In the genomic region with DNA sequence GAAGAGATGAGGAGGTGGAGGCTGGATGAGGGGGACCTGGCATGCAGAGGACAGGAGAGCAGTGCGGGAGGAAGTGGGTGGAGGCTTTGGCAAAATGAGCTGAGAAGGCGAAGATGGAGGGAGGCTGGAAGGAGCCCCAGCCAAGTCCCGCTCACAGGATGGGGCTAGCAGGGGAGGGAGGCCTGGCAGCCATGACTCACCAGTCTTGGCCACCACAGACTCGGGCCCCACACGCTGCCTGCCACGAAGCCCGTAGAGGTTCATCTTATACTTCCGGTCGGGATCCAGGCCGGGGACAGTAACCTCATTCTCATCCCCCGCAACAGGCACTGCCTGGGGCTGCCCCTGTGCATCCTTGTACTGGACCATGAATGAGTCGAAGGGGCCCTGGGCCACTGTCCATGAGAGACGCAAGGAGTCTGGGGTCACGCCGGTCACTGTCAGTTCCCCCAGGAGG, we compare ENCODE assay signal across 8 cellular contexts. TPM values are rescaled to one million over a fixed set of nuclear protein-coding genes. Genes with fewer than 3 reads are reported as not detected.
DNase-seq lines count a peak whose midpoint lies in the region; ATAC-seq and TF ChIP-seq lines count a peak whose summit lies in the region.

No MANE protein-coding gene starts in this region.

- no peaks in the 10 kb centered on the region for H4K20me1 ChIP-seq in PC-3 (ENCODE audit: low read length)

- no peak overlapping the region for H3K27ac Mint-ChIP-seq in activated naive CD8-positive, alpha-beta T cell treated with anti-CD3 and anti-CD28 coated beads for 36 hours
- H3K27ac Mint-ChIP-seq in endodermal cell: no peak overlapping the region

- TF ChIP-seq CTCF in BJ (IDR thresholded peaks at IDR 0.05; ENCODE audit: insufficient read depth, low read depth, low read length) (no peak), PC-3 (conservative IDR thresholded peaks at IDR 0.05; ENCODE audit: low read depth, low read length) (no peak), omental fat pad (IDR thresholded peaks at IDR 0.05) (no peak), endodermal cell (conservative IDR thresholded peaks at IDR 0.05) (no peak)

- peaks cover 27% of the 10 kb centered on the region for H3K27me3 Mint-ChIP-seq in activated naive CD8-positive, alpha-beta T cell treated with anti-CD3 and anti-CD28 coated beads for 36 hours
- H3K27me3 Mint-ChIP-seq in endodermal cell (ENCODE audit: insufficient read depth): peaks cover 23% of the 10 kb centered on the region

- H3K4me2 ChIP-seq in PC-3 (ENCODE audit: low read length): peak overlapping the region; percentile 28

- H3K36me3 Mint-ChIP-seq in activated naive CD8-positive, alpha-beta T cell treated with anti-CD3 and anti-CD28 coated beads for 36 hours: no peaks in the 10 kb centered on the region
- H3K36me3 Mint-ChIP-seq in endodermal cell (ENCODE audit: low read depth): no peaks in the 10 kb centered on the region

- 91 to 93% methylated on average over 7 to 15 of the region's 15 CpGs for WGBS in endodermal cell (ENCODE audit: insufficient coverage in 1 of 2, insufficient read length in 1 of 2), 2 experiments

- no peaks in the 10 kb centered on the region for H3K79me2 ChIP-seq in PC-3 (ENCODE audit: low read length)

- intact Hi-C loops in PC-3 (cut with micrococcal nuclease): loop anchor here (10.0 kb wide), 1 partner anchor 106 kb away; the partner anchor contains the start of gene DXO

- peaks cover 2% of the 10 kb centered on the region for H3K4me1 Mint-ChIP-seq in activated naive CD8-positive, alpha-beta T cell treated with anti-CD3 and anti-CD28 coated beads for 36 hours
- no peaks in the 10 kb centered on the region for H3K4me1 Mint-ChIP-seq in endodermal cell

- peaks cover 53% of the 10 kb centered on the region for H3K4me1 ChIP-seq in PC-3 (ENCODE audit: insufficient read depth, low read length)
- no peaks in the 10 kb centered on the region for H3K4me1 ChIP-seq in endodermal cell (ENCODE audit: control insufficient read depth, insufficient read depth, low read length)

- no peaks in the 10 kb centered on the region for H3K9me2 ChIP-seq in PC-3 (replicated peaks; ENCODE audit: low read length)

- peaks cover 8% of the 10 kb centered on the region for H3K27me3 ChIP-seq in BJ (ENCODE audit: control insufficient read depth, insufficient read depth, low read length)
- H3K27me3 ChIP-seq in PC-3 (ENCODE audit: low read length): no peaks in the 10 kb centered on the region
- peaks cover 2% of the 10 kb centered on the region for H3K27me3 ChIP-seq in endodermal cell (ENCODE audit: control insufficient read depth, insufficient read depth, low read length, poor library complexity, severe bottlenecking)

- ATAC-seq in PC-3 (peak; percentile 53), esophagus mucosa (peak; percentile 17), omental fat pad (ENCODE audit: low FRiP score) (peak; percentile 63), GM19351 (IDR thresholded peaks at IDR 0.05; ENCODE audit: unreplicated experiment) (no peak)

- DNase-seq in BJ (ENCODE audit: low read depth) (peak; percentile 51), PC-3 (peak; percentile 74), omental fat pad (ENCODE audit: low spot score) (peak; percentile 50), cerebellar nuclear complex (lab: John Stamatoyannopoulos, UW) (no peak), endodermal cell (no peak)
- DNase-seq in activated naive CD8-positive, alpha-beta T cell treated with anti-CD3 and anti-CD28 coated beads for 36 hours: no peak

- no peak overlapping the region for H3K4me3 ChIP-seq in BJ (ENCODE audit: low read depth, low read length)
- no peak overlapping the region for H3K4me3 ChIP-seq in PC-3 (ENCODE audit: low read length)
- no peak overlapping the region for H3K4me3 ChIP-seq in endodermal cell (ENCODE audit: low read length)

- H3K36me3 ChIP-seq in BJ (ENCODE audit: control insufficient read depth, insufficient read depth, low read length) (no peaks in the 10 kb centered on the region), PC-3 (ENCODE audit: low read depth, low read length) (no peaks in the 10 kb centered on the region), endodermal cell (ENCODE audit: control insufficient read depth, insufficient read depth, low read length) (no peaks in the 10 kb centered on the region)

- H3F3A ChIP-seq in PC-3 (ENCODE audit: low read length, unreplicated experiment): no peaks in the 10 kb centered on the region

- H3K9me3 Mint-ChIP-seq in activated naive CD8-positive, alpha-beta T cell treated with anti-CD3 and anti-CD28 coated beads for 36 hours: no peaks in the 10 kb centered on the region
- no peaks in the 10 kb centered on the region for H3K9me3 Mint-ChIP-seq in endodermal cell

- no TSS peak for BruUV-seq in PC-3 (replicated peaks; lab: Mats Ljungman, UMichigan)

- peak overlapping the region; percentile 42 for H2AFZ ChIP-seq in PC-3 (ENCODE audit: low read length)

- POLR2A ChIA-PET in BJ (lab: Charles Lee): interaction anchor here (0.5 kb wide), 1 partner anchor 109 kb away, joined by 4 read pairs; the partner anchor contains the start of gene PBX2
- POLR2A ChIA-PET in PC-3 (lab: Charles Lee; ENCODE audit: unreplicated experiment): interaction anchor here (0.6 kb wide), 2 partner anchors 12 to 34 kb away, joined by 6 to 16 read pairs; no protein-coding TSS in a partner anchor

- no peaks in the 10 kb centered on the region for H3K9me3 ChIP-seq in PC-3 (ENCODE audit: low read length)
- no peaks in the 10 kb centered on the region for H3K9me3 ChIP-seq in endodermal cell (ENCODE audit: control insufficient read depth, low read length)

- CTCF ChIA-PET in BJ (lab: Yijun Ruan, JAX): interaction anchor here (1.4 kb wide), 1 partner anchor 33 kb away, joined by 3 read pairs; no protein-coding TSS in a partner anchor
- CTCF ChIA-PET in PC-3 (lab: Charles Lee): no interaction called here

- no peak overlapping the region for H3K4me3 Mint-ChIP-seq in activated naive CD8-positive, alpha-beta T cell treated with anti-CD3 and anti-CD28 coated beads for 36 hours
- H3K4me3 Mint-ChIP-seq in endodermal cell: no peak overlapping the region

- H3K9ac ChIP-seq in PC-3 (ENCODE audit: low read length): no peak overlapping the region
- no peak overlapping the region for H3K9ac ChIP-seq in endodermal cell (ENCODE audit: extremely low read depth, low read length, poor library complexity, severe bottlenecking)

- H3K27ac ChIP-seq in PC-3 (ENCODE audit: low read length) (no peak overlapping the region), endodermal cell (ENCODE audit: low read depth, low read length) (no peak overlapping the region)

RNA-seq across cellular contexts. Expression of gene TNXB, which starts 27.9 kb away (rescaled TPM):
- 0.58 and 0.60 TPM in 2 replicates for polyA plus RNA-seq in BJ (2011; rRNA removed)
- 0.90 and 1.0 TPM in 2 replicates for polyA minus RNA-seq in BJ (2011; rRNA and poly(A)+ RNA removed)
- total RNA-seq in PC-3 (2014; rRNA removed) (2.9 and 3.3 TPM in 2 replicates), esophagus mucosa (7.6 TPM), omental fat pad (100 to 1,000 TPM; 129 to 311 (median 137) TPM), endodermal cell (1 to 10 TPM; 4.0 to 9.3 TPM)
- 1 to 10 TPM in 1 of 2 experiments, under 1 TPM in 1; 0.43 to 1.2 TPM for total RNA-seq in activated naive CD8-positive, alpha-beta T cell treated with anti-CD3 and anti-CD28 coated beads for 36 hours
- 2.2 TPM for polyA plus RNA-seq in endodermal cell (2013, experiment 1 of 2)
- 3.7 TPM for polyA plus RNA-seq in endodermal cell (2013, experiment 2 of 2)

RNA-seq across cellular contexts. Expression of gene CYP21A2, which starts 43.0 kb away (rescaled TPM):
- 0.11 and 0.29 TPM in 2 replicates for polyA plus RNA-seq in BJ (2011; rRNA removed)
- polyA minus RNA-seq in BJ (2011; rRNA and poly(A)+ RNA removed): 0.21 TPM in 1 of 2 replicates, not detected in the other
- total RNA-seq in PC-3 (2014; rRNA removed): not detected in 2 replicates
- total RNA-seq in esophagus mucosa: 0.60 TPM
- total RNA-seq in omental fat pad: 1 to 10 TPM in 3 of 4 donors, under 1 TPM in 1; 0.63 to 5.7 (median 2.8) TPM
- total RNA-seq in activated naive CD8-positive, alpha-beta T cell treated with anti-CD3 and anti-CD28 coated beads for 36 hours: under 1 TPM in 1 of 2 experiments, not detected in 1; 0.12 TPM
- under 1 TPM in 1 of 2 donors, not detected in 1; 0.35 TPM for total RNA-seq in endodermal cell
- polyA plus RNA-seq in endodermal cell (2013, experiment 1 of 2): 0.21 TPM
- not detected for polyA plus RNA-seq in endodermal cell (2013, experiment 2 of 2)

RNA-seq across cellular contexts. Expression of gene ATF6B, which starts 46.9 kb away (rescaled TPM):
- 46.5 and 69.2 TPM in 2 replicates for polyA plus RNA-seq in BJ (2011; rRNA removed)
- 39.9 and 51.8 TPM in 2 replicates for polyA minus RNA-seq in BJ (2011; rRNA and poly(A)+ RNA removed)
- total RNA-seq in PC-3 (2014; rRNA removed): 33.4 and 35.7 TPM in 2 replicates
- 76.0 TPM for total RNA-seq in esophagus mucosa
- total RNA-seq in omental fat pad: 10 to 100 TPM; 23.2 to 44.3 (median 24.4) TPM
- total RNA-seq in activated naive CD8-positive, alpha-beta T cell treated with anti-CD3 and anti-CD28 coated beads for 36 hours: 10 to 100 TPM; 50.4 to 53.5 TPM
- 10 to 100 TPM; 54.5 to 60.3 TPM for total RNA-seq in endodermal cell
- polyA plus RNA-seq in endodermal cell (2013, experiment 1 of 2): 67.3 TPM
- 61.1 TPM for polyA plus RNA-seq in endodermal cell (2013, experiment 2 of 2)

RNA-seq across cellular contexts. Expression of gene FKBPL, which starts 48.9 kb away (rescaled TPM):
- polyA plus RNA-seq in BJ (2011; rRNA removed): 5.3 and 5.6 TPM in 2 replicates
- 2.6 and 5.1 TPM in 2 replicates for polyA minus RNA-seq in BJ (2011; rRNA and poly(A)+ RNA removed)
- total RNA-seq in PC-3 (2014; rRNA removed): 12.6 and 16.4 TPM in 2 replicates
- total RNA-seq in esophagus mucosa: 10.1 TPM
- total RNA-seq in omental fat pad: 1 to 10 TPM; 2.1 to 3.9 (median 2.7) TPM
- 1 to 10 TPM; 5.8 to 6.8 TPM for total RNA-seq in activated naive CD8-positive, alpha-beta T cell treated with anti-CD3 and anti-CD28 coated beads for 36 hours
- total RNA-seq in endodermal cell: 1 to 10 TPM; 9.2 to 9.6 TPM
- polyA plus RNA-seq in endodermal cell (2013, experiment 1 of 2): 8.7 TPM
- 9.2 TPM for polyA plus RNA-seq in endodermal cell (2013, experiment 2 of 2)

Comparison
In these comparisons a context has a peak if more than half of its experiments do, and no peak if none do; other contexts are left out.
1. DNase-seq: peak in BJ (single experiment), PC-3 (single experiment) and omental fat pad (single experiment); none in activated naive CD8-positive, alpha-beta T cell treated with anti-CD3 and anti-CD28 coated beads for 36 hours (single experiment), cerebellar nuclear complex (0 of 2) and endodermal cell (single experiment).
2. RNA of gene TNXB, which starts 27.9 kb away (total RNA-seq): 129 to 311 TPM in omental fat pad; 4.0 to 9.3 TPM in endodermal cell, 7.6 TPM in esophagus mucosa (single experiment), 2.9 to 3.3 TPM in PC-3 and 0.43 to 1.2 TPM in activated naive CD8-positive, alpha-beta T cell treated with anti-CD3 and anti-CD28 coated beads for 36 hours; every median in the first group is over 10 times any median in the second.